In genomic region chr11:64371201-64371600, GRCh38 we compare ENCODE assay signal across 27 cellular contexts.
"Had no signal": no experiment of that assay in that cellular context is flagged by ENCODE, and none has a peak within 500 bp of the region (broad histone marks: within the 10 kb centered on the region; RNA-seq: fewer than 3 reads in every experiment).

No MANE protein-coding gene starts in this region.

- FAIRE-seq: endometrium, islet of Langerhans had no signal

- DNase-seq: cortex of kidney; effector memory CD8-positive, alpha-beta T cell; erythroblast; esophagus squamous epithelium; foreskin melanocyte; glutamatergic neuron; heart right ventricle; hippocampal formation; left cardiac atrium; left lung; mesenchymal stem cell; mucosa of descending colon; naive B cell; retina; stimulated activated CD4-positive, alpha-beta T cell treated with anti-CD3 and anti-CD28 coated beads, Interleukin-12 subunit alpha, Interleukin-12 subunit beta, amount 100 ng/mL, for 4 hours; stimulated activated CD4-positive, alpha-beta T cell treated with anti-CD3 and anti-CD28 coated beads, Interleukin-1b, Interleukin-23, amount 100 ng/mL, for 48 hours; stimulated activated CD4-positive, alpha-beta T cell treated with anti-CD3 and anti-CD28 coated beads, Interleukin-4, amount 100 ng/mL, for 1 hour; stimulated activated naive CD4-positive, alpha-beta T cell treated with Interleukin-2 at 50 U/mL for 16 hours; transverse colon; upper lobe of right lung; uterus had no signal

- H3K36me3 ChIP-seq: uterus had no signal

- H3K4me1 ChIP-seq: heart right ventricle, left lung, psoas muscle, upper lobe of right lung, uterus had no signal

- H3K27me3 ChIP-seq: esophagus squamous epithelium, heart right ventricle, left lung, transverse colon, upper lobe of right lung, uterus had no signal

- H3K4me2 ChIP-seq: smooth muscle cell had no signal

- ATAC-seq: effector memory CD8-positive, alpha-beta T cell; left cardiac atrium; left lung; mucosa of descending colon; psoas muscle; stimulated activated effector memory CD8-positive, alpha-beta T cell treated with anti-CD3 and anti-CD28 coated beads, Interleukin-12 subunit alpha, Interleukin-12 subunit beta, amount 100 ng/mL, for 72 hours; upper lobe of right lung had no signal

- H3K4me3 ChIP-seq: esophagus squamous epithelium, heart right ventricle, left lung, mucosa of descending colon, psoas muscle, smooth muscle cell, thoracic aorta, transverse colon, upper lobe of right lung, uterus had no signal

- H3K9me3 ChIP-seq: esophagus squamous epithelium, heart right ventricle, left lung, mucosa of descending colon, psoas muscle, thoracic aorta, transverse colon, upper lobe of right lung, uterus had no signal

- H3K27ac ChIP-seq: esophagus squamous epithelium, heart right ventricle, left lung, psoas muscle, thoracic aorta, transverse colon, upper lobe of right lung, uterus had no signal
